ENCODE assay signal across 8 cellular contexts in the genomic region with DNA sequence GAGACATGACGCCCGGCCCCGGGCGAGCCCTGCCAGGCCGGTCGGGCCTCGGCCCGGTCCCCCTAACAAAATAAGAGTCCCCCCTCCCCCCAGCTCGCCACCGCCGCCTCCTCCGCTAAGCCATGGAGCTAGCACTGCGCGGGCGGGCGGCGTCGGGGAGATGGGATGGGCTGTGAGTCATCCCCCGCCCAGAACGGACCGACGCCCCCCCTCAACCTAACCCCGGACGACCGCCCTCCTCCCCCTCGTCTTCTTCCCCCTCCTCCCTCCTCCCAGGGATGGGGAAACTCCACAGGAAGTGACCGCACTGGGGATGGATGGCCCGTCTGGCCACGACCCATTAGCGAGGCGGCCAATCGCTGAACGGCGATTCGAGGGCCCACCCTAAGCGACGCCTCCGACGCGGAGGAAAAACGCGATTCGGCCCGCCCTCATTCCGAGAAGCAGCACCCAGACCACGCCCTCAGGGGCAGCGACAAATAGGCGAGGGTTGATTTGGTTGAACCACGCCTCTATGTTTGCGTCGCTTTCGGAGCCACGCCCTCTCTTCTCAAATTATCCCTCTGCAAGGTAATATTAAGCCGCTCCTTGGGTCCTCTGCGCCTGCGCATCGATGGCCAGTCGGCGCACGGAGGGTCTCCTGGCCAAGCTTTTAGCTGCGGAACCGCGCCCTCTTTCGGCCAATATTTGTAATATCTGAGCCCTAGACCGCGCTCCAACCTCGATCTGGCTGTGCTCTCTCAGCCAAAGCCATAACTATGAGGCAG. TPM values are rescaled to one million over a fixed set of nuclear protein-coding genes. Genes with fewer than 3 reads are reported as not detected.
A peak's percentile ranks its signal among the peaks of the same experiment; 100 is the strongest.
DNase-seq lines count a peak whose midpoint lies in the region; ATAC-seq and TF ChIP-seq lines count a peak whose summit lies in the region.

A gene with protein sequence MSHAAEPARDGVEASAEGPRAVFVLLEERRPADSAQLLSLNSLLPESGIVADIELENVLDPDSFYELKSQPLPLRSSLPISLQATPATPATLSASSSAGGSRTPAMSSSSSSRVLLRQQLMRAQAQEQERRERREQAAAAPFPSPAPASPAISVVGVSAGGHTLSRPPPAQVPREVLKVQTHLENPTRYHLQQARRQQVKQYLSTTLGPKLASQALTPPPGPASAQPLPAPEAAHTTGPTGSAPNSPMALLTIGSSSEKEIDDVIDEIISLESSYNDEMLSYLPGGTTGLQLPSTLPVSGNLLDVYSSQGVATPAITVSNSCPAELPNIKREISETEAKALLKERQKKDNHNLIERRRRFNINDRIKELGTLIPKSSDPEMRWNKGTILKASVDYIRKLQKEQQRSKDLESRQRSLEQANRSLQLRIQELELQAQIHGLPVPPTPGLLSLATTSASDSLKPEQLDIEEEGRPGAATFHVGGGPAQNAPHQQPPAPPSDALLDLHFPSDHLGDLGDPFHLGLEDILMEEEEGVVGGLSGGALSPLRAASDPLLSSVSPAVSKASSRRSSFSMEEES (minus strand): TSS at position 138 of the 767 bp plus-strand sequence. CDS start 131 bp downstream, at position 7.

- no peaks in the 10 kb centered on the region for H4K20me1 ChIP-seq in PC-9 (ENCODE audit: insufficient read depth)

- peak within 1 kb of the TSS; percentile 58 for H3K4me3 ChIP-seq in PC-9

- H3F3A ChIP-seq in PC-9 (ENCODE audit: insufficient read depth, low read depth): no peaks in the 10 kb centered on the region

- CTCF ChIA-PET in PC-9 (lab: Charles Lee): interaction anchor here (0.6 kb wide), 1 partner anchor 367 kb away, joined by 13 read pairs; no protein-coding TSS in a partner anchor

- DNase-seq in DMS153 treated with DMSO at 0.1 percent for 48 hours (lab: John Stamatoyannopoulos, UW; ENCODE audit: unreplicated experiment): peak; percentile 91
- DNase-seq in KBM-7: peak; percentile 100
- peak; percentile 90 for DNase-seq in PC-9
- peak; percentile 91 for DNase-seq in activated T-cell treated with anti-CD3 and anti-CD28 coated beads, Interleukin-2, amount 50 U/mL, for 1 hour
- DNase-seq in epithelial cell of prostate (ENCODE audit: low read depth, low spot score): peak; percentile 93
- DNase-seq in mucosa of gallbladder (ENCODE audit: low spot score): peak; percentile 98
- peak; percentile 89 to 94 for DNase-seq in stimulated activated CD8-positive, alpha-beta memory T cell treated with anti-CD3 and anti-CD28 coated beads, Interleukin-4, amount 100 ng/mL, for 4 hours (ENCODE audit: low read depth in 2 of 2, low spot score in 1 of 2)

- in situ Hi-C loops in KBM-7 (cut with MboI; ENCODE audit: low pct_unique_long_range_greater_than_20kb, low sequenced_read_pairs): no loop called here

- no TSS peak for BruUV-seq in PC-9 (replicated peaks; lab: Mats Ljungman, UMichigan)

- peaks cover 13% of the 10 kb centered on the region for H3K4me1 ChIP-seq in PC-9 (replicated peaks; ENCODE audit: insufficient read depth)

- peak within 1 kb of the TSS; percentile 69 for H3K4me2 ChIP-seq in PC-9

- POLR2A ChIA-PET in PC-9 (lab: Charles Lee; ENCODE audit: unreplicated experiment): interaction anchor here (0.6 to 0.7 kb wide), 3 partner anchors 41 to 85 kb away, joined by 3 to 25 read pairs (median 3); a partner anchor contains a TSS

- H3K9me2 ChIP-seq in PC-9 (ENCODE audit: insufficient read depth): no peaks in the 10 kb centered on the region

- no peaks in the 10 kb centered on the region for H3K36me3 ChIP-seq in PC-9 (ENCODE audit: low read depth)

- peak; percentile 44; the same call in 1 of the 2 replicates for TF ChIP-seq CTCF in PC-9 (conservative IDR thresholded peaks at IDR 0.05)

- ATAC-seq in GM21717 (IDR thresholded peaks at IDR 0.05; ENCODE audit: unreplicated experiment): peak; percentile 78

- peaks cover 26% of the 10 kb centered on the region for H3K79me2 ChIP-seq in PC-9 (ENCODE audit: low read depth)

- H3K9me3 ChIP-seq in PC-9 (ENCODE audit: insufficient read depth, low read depth): no peaks in the 10 kb centered on the region

- no peak within 1 kb of the TSS; the same call in 1 of the 2 replicates for H2AFZ ChIP-seq in PC-9

- H3K27ac ChIP-seq in PC-9: peak within 1 kb of the TSS; percentile 75
- peak within 1 kb of the TSS; percentile 92 for H3K27ac ChIP-seq in epithelial cell of prostate

- intact Hi-C loops in PC-9 (cut with micrococcal nuclease; ENCODE audit: unreplicated experiment): loop anchor here (1.0 to 10.0 kb wide), 7 partner anchors 15 to 281 kb away; a partner anchor contains a TSS

- no peaks in the 10 kb centered on the region for H3K27me3 ChIP-seq in PC-9 (ENCODE audit: insufficient read depth, low read depth)

RNA-seq across cellular contexts. Expression of the gene that starts here (rescaled TPM):
- 27.2 and 33.7 TPM in 2 replicates for total RNA-seq in PC-9 (2021)
- total RNA-seq in mucosa of gallbladder: 59.5 TPM

Comparison
In these comparisons a context has a peak if more than half of its experiments do, and no peak if none do; other contexts are left out.
1. Peak in every context shown above with its lines: DNase-seq, ATAC-seq, H3K4me3 ChIP-seq and H3K27ac ChIP-seq.